Comparison of ENCODE assay signal across 8 cellular contexts in the genomic region with DNA sequence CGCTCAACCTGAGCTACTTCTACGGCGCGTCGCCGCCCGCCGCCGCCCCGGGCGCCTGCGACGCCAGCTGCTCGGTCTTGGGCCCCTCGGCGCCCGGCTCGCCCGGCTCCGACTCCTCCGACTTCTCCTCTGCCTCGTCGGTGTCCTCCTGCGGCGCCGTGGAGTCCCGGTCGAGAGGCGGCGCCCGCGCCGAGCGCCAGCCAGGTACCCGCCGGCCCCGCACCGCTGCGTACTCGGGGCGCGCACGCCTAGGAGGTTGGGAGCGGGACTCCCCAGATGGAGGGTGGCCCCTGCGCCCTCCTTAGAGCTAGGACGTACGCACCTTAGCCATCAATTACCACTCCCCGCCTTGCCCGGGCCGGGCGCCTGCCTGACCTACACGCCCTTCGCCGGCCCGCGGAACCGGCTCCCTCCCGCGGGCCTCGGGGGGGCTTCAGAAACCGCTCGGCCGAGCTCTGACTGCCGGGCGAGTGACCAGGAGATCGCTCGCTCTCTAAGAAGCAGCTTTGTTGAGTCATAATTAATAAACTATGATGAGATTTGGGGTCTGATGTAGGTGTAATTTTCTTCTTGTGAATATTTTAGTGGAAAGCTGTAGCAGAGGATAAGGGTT. TPM values are rescaled to one million over a fixed set of nuclear protein-coding genes. Genes with fewer than 3 reads are reported as not detected.
DNase-seq lines count a peak whose midpoint lies in the region; ATAC-seq lines count a peak whose summit lies in the region.

No MANE protein-coding gene starts in this region.

- POLR2A ChIA-PET in T-cell (lab: Charles Lee) = interaction anchor here (0.6 to 3.1 kb wide), 15 partner anchors 8 to 276 kb away, joined by 3 to 34 read pairs (median 5); a partner anchor contains a TSS

- peaks cover 26% of the 10 kb centered on the region for H3K36me3 ChIP-seq in BLaER1

- CTCF ChIA-PET in T-cell (lab: Charles Lee) = interaction anchor here (0.5 to 2.1 kb wide), 6 partner anchors 20 to 379 kb away, joined by 3 to 18 read pairs (median 4); no protein-coding TSS in a partner anchor

- H3K4me1 ChIP-seq in BLaER1 = peaks cover 19% of the 10 kb centered on the region

- DNase-seq in T-cell = peak in 31 of 34 experiments; percentile 25 to 71 (median 49)
- DNase-seq in astrocyte of the hippocampus (ENCODE audit: low read depth, low spot score) = peak; percentile 72
- DNase-seq in immature natural killer cell = peak in 2 of 3 donors; percentile 48 to 56
- DNase-seq in stimulated activated CD4-positive, alpha-beta T cell treated with anti-CD3 and anti-CD28 coated beads, Interleukin-15, amount 100 ng/mL, for 1 hour (ENCODE audit: low read depth in 1 of 2, low spot score in 1 of 2) = peak; percentile 30 to 41
- DNase-seq in Ammon's horn (ENCODE audit: low spot score) = no peak

- peaks cover 12% of the 10 kb centered on the region; the same call in 1 of the 2 replicates for H3K27me3 ChIP-seq in BLaER1

- H3K27me3 Mint-ChIP-seq in T-cell (no peaks in the 10 kb centered on the region), immature natural killer cell (ENCODE audit: low read depth in 3 of 3) (peaks cover 6 to 17% (median 7%) of the 10 kb centered on the region in 3 donors)

- H3K27ac Mint-ChIP-seq in T-cell (peak overlapping the region; percentile 99 to 100), immature natural killer cell (peak overlapping the region; percentile 95 to 99 (median 96))

- H3K9ac ChIP-seq in BLaER1 = peak overlapping the region; percentile 75

- peaks cover 47% of the 10 kb centered on the region for H3K36me3 Mint-ChIP-seq in T-cell
- H3K36me3 Mint-ChIP-seq in immature natural killer cell = peaks cover 21 to 25% (median 25%) of the 10 kb centered on the region in 3 donors

- ATAC-seq in GM19023 (IDR thresholded peaks at IDR 0.05; ENCODE audit: unreplicated experiment) (peak; percentile 32), HG03175 (IDR thresholded peaks at IDR 0.05; ENCODE audit: unreplicated experiment) (peak; percentile 36), T-cell (replicated peaks in 1 of 4) (peak; percentile 25 to 57 (median 48))

- peak overlapping the region; percentile 89 for H3K4me2 ChIP-seq in BLaER1

- H3K4me3 Mint-ChIP-seq in T-cell (peak overlapping the region; percentile 98 to 100 (median 99)), immature natural killer cell (peak overlapping the region; percentile 95 to 100 (median 98))

- peak overlapping the region; percentile 74 for H3K27ac ChIP-seq in BLaER1

- H3K9me3 Mint-ChIP-seq in T-cell (no peaks in the 10 kb centered on the region), immature natural killer cell (no peaks in the 10 kb centered on the region)

- peaks cover 24% of the 10 kb centered on the region; the same call in 1 of the 2 replicates for H4K20me1 ChIP-seq in BLaER1

- H3K4me3 ChIP-seq in BLaER1 = peak overlapping the region; percentile 83

- H3K4me1 Mint-ChIP-seq in T-cell (peaks cover 50 to 51% (median 50%) of the 10 kb centered on the region in 3 donors), immature natural killer cell (peaks cover 29 to 38% of the 10 kb centered on the region in 2 donors)

- H3K9me3 ChIP-seq in BLaER1 = peaks cover 6% of the 10 kb centered on the region; the same call in 1 of the 2 replicates

RNA-seq across cellular contexts. Expression of a gene that starts 0.5 kb away (rescaled TPM):
- total RNA-seq in T-cell = 100 to 1,000 TPM; 130 to 720 (median 132) TPM
- 10 to 100 TPM; 10.5 to 12.1 (median 10.6) TPM for polyA plus RNA-seq in immature natural killer cell
